In the genomic region with DNA sequence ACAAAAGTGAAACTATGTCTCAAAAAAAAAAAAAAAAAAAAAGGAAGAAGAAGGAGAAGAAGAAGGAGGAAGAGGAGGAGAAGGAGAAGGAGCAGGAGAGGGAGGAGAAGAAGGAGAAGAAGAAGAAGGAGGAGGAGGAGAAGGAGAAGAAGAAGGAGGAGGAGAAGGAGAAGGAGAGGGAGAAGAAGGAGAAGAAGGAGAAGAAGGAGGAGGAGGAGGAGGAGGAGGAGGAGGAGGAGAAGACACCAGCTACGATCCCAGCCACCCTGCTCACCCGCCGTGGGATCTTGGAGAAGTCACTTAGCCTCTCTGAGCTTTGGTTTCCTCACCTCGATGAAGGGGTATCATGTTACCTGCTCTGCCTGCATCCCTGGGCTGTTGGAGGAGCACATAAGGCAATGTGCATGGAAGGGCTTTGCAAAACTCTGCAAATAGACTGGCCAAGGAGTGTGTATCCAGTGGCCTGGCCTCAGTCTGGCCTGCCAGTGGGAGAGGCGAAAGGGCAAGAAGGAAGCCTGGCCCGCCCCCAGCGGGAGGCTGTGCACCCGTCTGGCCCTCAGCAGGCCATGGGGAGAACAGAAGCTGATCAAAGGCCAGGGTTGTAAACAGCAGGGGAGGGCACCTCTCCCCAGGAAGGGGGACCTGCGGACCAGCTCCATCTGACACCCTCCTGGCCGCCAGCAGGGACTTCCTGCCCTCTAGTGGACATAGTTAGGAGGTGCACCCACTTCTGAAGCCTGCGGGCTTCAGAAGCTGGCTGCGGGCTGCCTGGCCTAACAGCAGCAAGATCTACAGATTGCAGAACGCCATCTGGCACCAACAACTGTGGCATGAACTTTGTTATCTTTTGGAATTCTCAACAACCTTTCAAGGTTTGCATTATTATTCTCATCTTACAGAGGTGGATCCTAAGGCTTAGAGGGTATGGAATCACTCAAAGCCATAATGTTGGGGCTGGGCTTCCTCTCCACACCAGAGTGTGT, we compare ENCODE assay signal across 8 cellular contexts. TPM values are rescaled to one million over a fixed set of nuclear protein-coding genes. Genes with fewer than 3 reads are reported as not detected.
DNase-seq lines count a peak whose midpoint lies in the region; ATAC-seq, FAIRE-seq and TF ChIP-seq lines count a peak whose summit lies in the region.

No MANE protein-coding gene starts in this region.

- RAD21 ChIA-PET in HCT116 (lab: Charles Lee; ENCODE audit: low non-redundant PET in 1 of 2, low total read pairs in 2 of 2, uncharacterized antibody in 2 of 2, unreplicated experiment in 2 of 2) (interaction anchor here (1.1 to 2.6 kb wide), 18 partner anchors 10 to 149 kb away, joined by 3 to 26 read pairs (median 10); no protein-coding TSS in a partner anchor), GM12878 (lab: Charles Lee; ENCODE audit: unreplicated experiment) (interaction anchor here (0.7 to 11.2 kb wide), 53 partner anchors 9 to 1598 kb away, joined by 3 to 342 read pairs (median 6); a partner anchor contains a TSS)

- H3K79me2 ChIP-seq in HCT116 (ENCODE audit: insufficient read depth, low read length): no peaks in the 10 kb centered on the region
- no peaks in the 10 kb centered on the region for H3K79me2 ChIP-seq in GM12878 (ENCODE audit: control insufficient read depth, insufficient read depth, low read length)

- peak; percentile 70 to 72 (median 71) for DNase-seq in CD4-positive, alpha-beta memory T cell
- peak; percentile 56 for DNase-seq in HCT116 (ENCODE audit: low read depth, low spot score)
- DNase-seq in NCI-H2107 (lab: John Stamatoyannopoulos, UW): peak; percentile 83
- no peak for DNase-seq in GM12878 (ENCODE audit: low read depth, low spot score)
- DNase-seq in stimulated activated CD4-positive, alpha-beta T cell treated with anti-CD3 and anti-CD28 coated beads, Interleukin-12 subunit alpha, Interleukin-12 subunit beta, amount 100 ng/mL, for 24 hours (ENCODE audit: low read depth in 2 of 2): peak; percentile 26 to 53

- peaks cover 19 to 49% (median 28%) of the 10 kb centered on the region in 4 donors for H3K4me1 Mint-ChIP-seq in CD4-positive, alpha-beta memory T cell

- H3K4me2 ChIP-seq in HCT116 (ENCODE audit: low read length) (peak overlapping the region; percentile 48), GM12878 (ENCODE audit: control insufficient read depth, insufficient read depth) (no peak overlapping the region)

- no peak overlapping the region for H3K27ac ChIP-seq in CD4-positive, alpha-beta memory T cell (ENCODE audit: low read depth, low read length)
- no peak overlapping the region for H3K27ac ChIP-seq in HCT116 (ENCODE audit: low read depth, low read length)
- no peak overlapping the region for H3K27ac ChIP-seq in GM12878 (ENCODE audit: control insufficient read depth, insufficient read depth)

- H3K9ac ChIP-seq in HCT116 (ENCODE audit: low read length) (no peak overlapping the region), GM12878 (ENCODE audit: control insufficient read depth, insufficient read depth, low read length) (no peak overlapping the region), iPS-15b (ENCODE audit: low read depth, low read length) (no peak overlapping the region)

- no peak for TF ChIP-seq POLR2A in HCT116 (IDR thresholded peaks at IDR 0.05; ENCODE audit: borderline replicate concordance, extremely low read depth, insufficient read depth, insufficient read length)
- TF ChIP-seq POLR2A in GM12878 (IDR thresholded peaks at IDR 0.05; ENCODE audit: low read depth, low read length): no peak

- BruUV-seq in HCT116 (replicated peaks; lab: Mats Ljungman, UMichigan): no TSS peak
- BruUV-seq in GM12878 (replicated peaks; lab: Mats Ljungman, UMichigan): no TSS peak

- H3K4me3 ChIP-seq in CD4-positive, alpha-beta memory T cell (ENCODE audit: low read length in 2 of 2): no peak overlapping the region
- H3K4me3 ChIP-seq in HCT116 (replicated peaks in 1 of 2; ENCODE audit: low read depth in 1 of 2, low read length in 2 of 2) (no peak overlapping the region), GM12878 (no peak overlapping the region), iPS-15b (ENCODE audit: low read depth, low read length) (peak overlapping the region; percentile 15)

- ATAC-seq in HCT116 (peak; percentile 83), GM12878 (peak; percentile 65), GM21360 (IDR thresholded peaks at IDR 0.05; ENCODE audit: unreplicated experiment) (no peak)

- TF ChIP-seq RAD21 in HCT116 (IDR thresholded peaks at IDR 0.05; ENCODE audit: low read depth): peak; percentile 100
- TF ChIP-seq RAD21 in GM12878 (IDR thresholded peaks at IDR 0.05; ENCODE audit: insufficient read depth, low read depth, low read length): peak; percentile 98

- H3K36me3 ChIP-seq in CD4-positive, alpha-beta memory T cell (ENCODE audit: insufficient read depth, low read length): no peaks in the 10 kb centered on the region
- H3K36me3 ChIP-seq in HCT116 (ENCODE audit: control insufficient read depth in 1 of 2, insufficient read depth in 2 of 2, low read length in 2 of 2): no peaks in the 10 kb centered on the region
- no peaks in the 10 kb centered on the region for H3K36me3 ChIP-seq in GM12878 (ENCODE audit: control insufficient read depth in 2 of 2, insufficient read depth in 2 of 2, low read length in 1 of 2)
- no peaks in the 10 kb centered on the region for H3K36me3 ChIP-seq in iPS-15b (ENCODE audit: control insufficient read depth, insufficient read depth, low read length)

- H3K9me3 ChIP-seq in CD4-positive, alpha-beta memory T cell (ENCODE audit: control insufficient read depth in 1 of 2, low read length in 2 of 2): no peaks in the 10 kb centered on the region
- H3K9me3 ChIP-seq in HCT116 (ENCODE audit: control insufficient read depth in 1 of 2, insufficient read depth in 1 of 2, low read depth in 1 of 2, low read length in 2 of 2): no peaks in the 10 kb centered on the region
- H3K9me3 ChIP-seq in GM12878 (replicated peaks; ENCODE audit: control insufficient read depth, insufficient read depth, low read length): no peaks in the 10 kb centered on the region
- H3K9me3 ChIP-seq in iPS-15b (ENCODE audit: control insufficient read depth, insufficient read depth, low read length): no peaks in the 10 kb centered on the region

- H3K4me3 Mint-ChIP-seq in CD4-positive, alpha-beta memory T cell: peak overlapping the region in 1 of 8 donors; percentile 13

- intact Hi-C loops in CD4-positive, alpha-beta memory T cell (cut with micrococcal nuclease): loop anchor here (1.0 to 5.0 kb wide), 5 partner anchors 43 to 212 kb away; no protein-coding TSS in a partner anchor
- intact Hi-C loops in HCT116 (cut with micrococcal nuclease) (loop anchor here (1.0 to 5.0 kb wide), 5 partner anchors 43 to 148 kb away; no protein-coding TSS in a partner anchor), GM12878 (cut with micrococcal nuclease; ENCODE audit: unreplicated experiment) (loop anchor here (1.0 to 5.0 kb wide), 5 partner anchors 88 to 212 kb away; no protein-coding TSS in a partner anchor)

- H3K27me3 ChIP-seq in CD4-positive, alpha-beta memory T cell (ENCODE audit: insufficient read depth, low read length): peaks cover 3% of the 10 kb centered on the region
- H3K27me3 ChIP-seq in HCT116 (ENCODE audit: insufficient read depth, low read length): peaks cover 18% of the 10 kb centered on the region
- 0 out of 4 replicates have a peak, but pooled peaks cover 0 to 1% of the 10 kb centered on the region in 2 experiments for H3K27me3 ChIP-seq in GM12878 (replicated peaks in 1 of 2; ENCODE audit: control insufficient read depth in 2 of 2, insufficient read depth in 2 of 2, low read length in 1 of 2)
- peaks cover 11% of the 10 kb centered on the region for H3K27me3 ChIP-seq in iPS-15b (ENCODE audit: control insufficient read depth, insufficient read depth, low read length)

- in situ Hi-C loops in GM12878 (cut with MboI): loop anchor here (5.0 kb wide), 3 partner anchors 37 to 213 kb away; no protein-coding TSS in a partner anchor

- H3K27ac Mint-ChIP-seq in CD4-positive, alpha-beta memory T cell: peak overlapping the region in 3 of 7 donors; percentile 23 to 78 (median 73)

- H2AFZ ChIP-seq in HCT116 (ENCODE audit: low read depth, low read length, poor library complexity, severe bottlenecking) (no peak overlapping the region), GM12878 (ENCODE audit: control insufficient read depth, low read depth, low read length) (no peak overlapping the region)

- peak; percentile 93 to 98 (median 95) for TF ChIP-seq CTCF in HCT116 (IDR thresholded peaks at IDR 0.05 in 2 of 3, conservative IDR thresholded peaks at IDR 0.05 in 1 of 3; ENCODE audit: borderline replicate concordance in 1 of 3, insufficient read depth in 1 of 3, low read depth in 2 of 3, low read length in 2 of 3)
- TF ChIP-seq CTCF in GM12878 (IDR thresholded peaks at IDR 0.05 in 2 of 3, conservative IDR thresholded peaks at IDR 0.05 in 1 of 3; ENCODE audit: control insufficient read depth in 2 of 3, extremely low read depth in 1 of 3, insufficient read depth in 1 of 3, low read depth in 3 of 3, low read length in 3 of 3): peak; percentile 94 to 97 (median 96); a peak in 5 of 6 replicates

- peaks cover 20% of the 10 kb centered on the region for H3K4me1 ChIP-seq in CD4-positive, alpha-beta memory T cell (ENCODE audit: insufficient read depth, low read length)
- H3K4me1 ChIP-seq in HCT116 (ENCODE audit: control insufficient read depth in 1 of 2, insufficient read depth in 2 of 2, low read length in 2 of 2) (peaks cover 0 to 8% of the 10 kb centered on the region in 2 experiments; a peak in 3 of 4 replicates), GM12878 (ENCODE audit: control insufficient read depth, insufficient read depth, low read length) (peaks cover 17% of the 10 kb centered on the region), iPS-15b (ENCODE audit: control insufficient read depth, insufficient read depth, low read length) (peaks cover 11% of the 10 kb centered on the region)

- peaks cover 26 to 28% of the 10 kb centered on the region in 2 donors for H3K27me3 Mint-ChIP-seq in CD4-positive, alpha-beta memory T cell

- CTCF ChIA-PET in CD4-positive, alpha-beta memory T cell (lab: Charles Lee; ENCODE audit: partially characterized antibody): interaction anchor here (0.6 to 11.5 kb wide), 53 partner anchors 6 to 225 kb away, joined by 3 to 208 read pairs (median 5); a partner anchor contains a TSS
- CTCF ChIA-PET in HCT116 (lab: Charles Lee) (interaction anchor here (0.5 to 12.3 kb wide), 38 partner anchors 8 to 257 kb away, joined by 3 to 200 read pairs (median 6); a partner anchor contains a TSS), GM12878 (lab: Yijun Ruan, JAX) (interaction anchor here (0.5 to 22.4 kb wide), 67 partner anchors 7 to 713 kb away, joined by 3 to 891 read pairs (median 5); a partner anchor contains a TSS)

- no peaks in the 10 kb centered on the region for H4K20me1 ChIP-seq in HCT116 (ENCODE audit: insufficient read depth)
- H4K20me1 ChIP-seq in GM12878 (ENCODE audit: control insufficient read depth, insufficient read depth): no peaks in the 10 kb centered on the region

- no peaks in the 10 kb centered on the region for H3K9me2 ChIP-seq in HCT116 (ENCODE audit: insufficient read depth)

- no peak for TF ChIP-seq EP300 in GM12878 (IDR thresholded peaks at IDR 0.05; ENCODE audit: borderline replicate concordance in 1 of 2, control insufficient read depth in 1 of 2, low read depth in 2 of 2, low read length in 2 of 2)

- H3K9me3 Mint-ChIP-seq in CD4-positive, alpha-beta memory T cell: no peaks in the 10 kb centered on the region

- SMC1A ChIA-PET in GM12878 (lab: Charles Lee; ENCODE audit: uncharacterized antibody, unreplicated experiment): interaction anchor here (0.6 to 17.0 kb wide), 40 partner anchors 8 to 218 kb away, joined by 3 to 319 read pairs (median 6); a partner anchor contains a TSS

- 19% methylated on average over 13 of the region's 13 CpGs for whole genome bisulfite sequencing in GM12878 (ENCODE audit: insufficient coverage, insufficient replicate concordance, low lambda C conversion rate, missing lambda C conversion rate)

- FAIRE-seq in TTC549 (lab: Jason Lieb, UNC): peak; percentile 88
- FAIRE-seq in GM12878 (lab: Jason Lieb, UNC): peak; percentile 73

- H3K36me3 Mint-ChIP-seq in CD4-positive, alpha-beta memory T cell: no peaks in the 10 kb centered on the region

- POLR2A ChIA-PET in CD4-positive, alpha-beta memory T cell (lab: Charles Lee; ENCODE audit: partially characterized antibody): interaction anchor here (0.7 to 2.2 kb wide), 7 partner anchors 39 to 210 kb away, joined by 3 to 15 read pairs (median 5); a partner anchor contains a TSS
- POLR2A ChIA-PET in HCT116 (lab: Charles Lee): interaction anchor here (0.7 to 1.4 kb wide), 4 partner anchors 17 to 131 kb away, joined by 3 to 8 read pairs (median 4); no protein-coding TSS in a partner anchor
- POLR2A ChIA-PET in GM12878 (lab: Charles Lee): interaction anchor here (0.6 to 1.0 kb wide), 4 partner anchors 39 to 211 kb away, joined by 3 to 7 read pairs (median 3); no protein-coding TSS in a partner anchor

RNA-seq across cellular contexts. Expression of a gene that starts 19.2 kb away (rescaled TPM):
- total RNA-seq in CD4-positive, alpha-beta memory T cell: 1 to 10 TPM in 1 of 2 experiments, under 1 TPM in 1; 0.78 to 1.3 TPM
- under 1 TPM; 0.25 to 0.76 TPM for polyA plus RNA-seq in CD4-positive, alpha-beta memory T cell
- total RNA-seq in HCT116 (2021; ENCODE audit: unreplicated experiment) (32.0 TPM), GM12878 (2014; rRNA removed) (0.05 and 0.51 TPM in 2 replicates), GM12878 (2014; rRNA removed; fragmentation: Illumina TruSeq; extraction: Trizol) (0.13 and 0.18 TPM in 2 replicates), GM12878 (2021) (0.64 and 0.88 TPM in 2 replicates)
- 30.5 and 30.7 TPM in 2 replicates for polyA plus RNA-seq in HCT116 (2012)
- total RNA-seq in GM12878 (2013; cell fraction: nucleolus; rRNA removed): 20.6 and 21.7 TPM in 2 replicates
- 0.21 TPM for polyA plus RNA-seq in GM12878 (2011; ENCODE audit: low read depth)
- polyA plus RNA-seq in GM12878 (2011; rRNA removed) (1.9 and 4.4 TPM in 2 replicates), GM12878 (2014; fragmentation: Illumina TruSeq; extraction: Trizol) (0.25 TPM in 1 of 2 replicates, not detected in the other), GM12878 (2014; fragmentation: Nextera tagmentation; extraction: Ambion mirVana) (not detected), GM12878 (2014; rRNA removed) (0.54 and 1.2 TPM in 2 replicates), GM12878 (2016; fragmentation: Nextera tagmentation; extraction: Ambion mirVana) (under 1 TPM; 0.40 to 0.58 TPM)
- polyA plus RNA-seq in GM12878 (2011; cell fraction: cytosol; rRNA removed): 3.9 and 5.8 TPM in 2 replicates
- polyA plus RNA-seq in GM12878 (2011; cell fraction: nucleus; rRNA removed): 30.1 and 38.6 TPM in 2 replicates
- 0.41 and 0.95 TPM in 2 replicates for polyA plus RNA-seq in GM12878 (2012)
- 8.6 and 16.9 TPM in 2 replicates for polyA minus RNA-seq in GM12878 (2011; rRNA and poly(A)+ RNA removed)
- 5.2 and 6.1 TPM in 2 replicates for polyA minus RNA-seq in GM12878 (2011; cell fraction: cytosol; rRNA and poly(A)+ RNA removed)
- 13.8 and 17.4 TPM in 2 replicates for polyA minus RNA-seq in GM12878 (2011; cell fraction: nucleus; rRNA and poly(A)+ RNA removed)

RNA-seq across cellular contexts. Expression of a gene that starts 29.4 kb away (rescaled TPM):
- under 1 TPM; 0.42 to 0.44 TPM for total RNA-seq in CD4-positive, alpha-beta memory T cell
- polyA plus RNA-seq in CD4-positive, alpha-beta memory T cell: not detected
- total RNA-seq in HCT116 (2021; ENCODE audit: unreplicated experiment) (3.9 TPM), GM12878 (2014; rRNA removed) (0.06 TPM in 1 of 2 replicates, not detected in the other), GM12878 (2014; rRNA removed; fragmentation: Illumina TruSeq; extraction: Trizol) (0.18 and 0.23 TPM in 2 replicates), GM12878 (2021) (0.21 TPM in 2 replicates)
- 3.2 and 4.4 TPM in 2 replicates for polyA plus RNA-seq in HCT116 (2012)
- 0.76 and 1.2 TPM in 2 replicates for total RNA-seq in GM12878 (2013; cell fraction: nucleolus; rRNA removed)
- not detected for polyA plus RNA-seq in GM12878 (2011; ENCODE audit: low read depth)
- polyA plus RNA-seq in GM12878 (2011; rRNA removed) (1.4 and 1.6 TPM in 2 replicates), GM12878 (2014; fragmentation: Illumina TruSeq; extraction: Trizol) (0.15 and 0.38 TPM in 2 replicates), GM12878 (2014; fragmentation: Nextera tagmentation; extraction: Ambion mirVana) (under 1 TPM in 1 of 2 experiments, not detected in 1; 0.04 TPM), GM12878 (2014; rRNA removed) (0.10 and 0.17 TPM in 2 replicates), GM12878 (2016; fragmentation: Nextera tagmentation; extraction: Ambion mirVana) (under 1 TPM; 0.08 to 0.13 TPM)
- polyA plus RNA-seq in GM12878 (2011; cell fraction: cytosol; rRNA removed): 0.78 and 0.87 TPM in 2 replicates
- 5.1 and 7.0 TPM in 2 replicates for polyA plus RNA-seq in GM12878 (2011; cell fraction: nucleus; rRNA removed)
- 0.03 TPM in 1 of 2 replicates, not detected in the other for polyA plus RNA-seq in GM12878 (2012)
- polyA minus RNA-seq in GM12878 (2011; rRNA and poly(A)+ RNA removed): 2.0 and 3.0 TPM in 2 replicates
- not detected in 2 replicates for polyA minus RNA-seq in GM12878 (2011; cell fraction: cytosol; rRNA and poly(A)+ RNA removed)
- 2.3 and 2.6 TPM in 2 replicates for polyA minus RNA-seq in GM12878 (2011; cell fraction: nucleus; rRNA and poly(A)+ RNA removed)
